8 cellular contexts compared by ENCODE assay signal in the genomic region with DNA sequence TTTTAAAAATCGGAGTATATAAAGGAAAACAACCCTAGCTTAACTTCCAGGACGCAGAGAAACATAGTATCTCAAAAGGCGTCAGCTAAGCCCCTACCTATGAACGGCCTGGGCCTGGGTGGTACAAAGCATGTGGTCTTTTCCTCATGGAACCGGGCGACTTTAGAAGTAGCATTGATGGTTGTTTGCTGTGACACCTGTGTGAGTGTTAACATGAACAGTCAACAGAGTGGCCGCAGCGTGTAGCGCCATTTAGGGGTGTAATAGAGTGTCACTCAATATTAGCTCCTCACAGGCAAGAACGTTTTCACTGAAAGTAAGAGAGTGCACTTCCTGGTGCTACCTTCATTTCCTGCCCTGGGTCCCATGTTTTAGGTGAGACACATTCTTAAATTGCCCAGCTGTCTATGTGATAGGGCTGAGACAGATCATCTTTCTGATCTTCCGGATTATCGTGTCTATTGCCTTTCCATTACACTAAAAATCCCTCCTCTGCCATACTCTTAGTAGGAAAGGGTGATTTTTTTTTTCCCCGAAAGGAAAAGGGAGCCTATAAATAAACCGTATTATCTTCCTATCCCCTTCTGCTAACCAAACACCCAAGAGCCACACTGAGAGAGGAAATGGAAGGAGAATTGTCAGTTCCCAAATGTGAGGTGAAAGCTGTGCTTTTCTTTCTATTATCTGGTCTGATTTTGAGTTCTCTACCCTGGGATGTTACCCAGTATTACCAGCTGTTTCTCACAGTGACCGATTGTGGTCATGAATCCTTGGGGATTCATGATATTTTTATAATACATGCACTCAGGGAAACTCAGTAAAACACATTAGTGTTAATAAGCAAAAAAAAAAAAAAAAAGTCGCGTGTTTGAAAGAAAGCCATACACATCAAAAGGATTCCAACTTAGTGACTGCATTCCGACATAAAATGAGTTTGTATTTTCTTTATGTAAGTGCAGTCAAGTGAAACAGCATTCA. TPM values are rescaled to one million over a fixed set of nuclear protein-coding genes. Genes with fewer than 3 reads are reported as not detected.
A peak's percentile ranks its signal among the peaks of the same experiment; 100 is the strongest.
DNase-seq lines count a peak whose midpoint lies in the region; ATAC-seq and TF ChIP-seq lines count a peak whose summit lies in the region.

No MANE protein-coding gene starts in this region.

- H3K36me3 ChIP-seq in ACC112 (ENCODE audit: insufficient read depth, low read length) (no peaks in the 10 kb centered on the region), prostate gland (no peaks in the 10 kb centered on the region)

- TF ChIP-seq CTCF in fibroblast of the aortic adventitia (IDR thresholded peaks at IDR 0.05; ENCODE audit: insufficient read depth, low read length) (no peak), prostate gland (IDR thresholded peaks at IDR 0.05) (no peak)

- H2AFZ ChIP-seq in ACC112 (ENCODE audit: low read length, unreplicated experiment) = peak overlapping the region; percentile 49

- intact Hi-C loops in prostate gland (cut with DNase I) = no loop called here

- ATAC-seq in GM18502 (IDR thresholded peaks at IDR 0.05; ENCODE audit: poor library complexity, unreplicated experiment) (peak; percentile 32), HG03442 (IDR thresholded peaks at IDR 0.05; ENCODE audit: unreplicated experiment) (peak; percentile 20), HG03025 (IDR thresholded peaks at IDR 0.05; ENCODE audit: low FRiP score, unreplicated experiment) (no peak)

- TF ChIP-seq POLR2A in prostate gland (IDR thresholded peaks at IDR 0.05) = no peak

- peaks cover 51% of the 10 kb centered on the region for H3K36me3 Mint-ChIP-seq in activated T-cell treated with anti-CD3 and anti-CD28 coated beads, Interleukin-2, amount 50 U/mL, for 24 hours (ENCODE audit: low read depth)

- no peaks in the 10 kb centered on the region for H3K27me3 Mint-ChIP-seq in activated T-cell treated with anti-CD3 and anti-CD28 coated beads, Interleukin-2, amount 50 U/mL, for 24 hours

- H3K4me1 Mint-ChIP-seq in activated T-cell treated with anti-CD3 and anti-CD28 coated beads, Interleukin-2, amount 50 U/mL, for 24 hours (ENCODE audit: low read depth) = peaks cover 51% of the 10 kb centered on the region

- DNase-seq in NOMO-1 treated with DMSO at 0.1 percent for 48 hours (lab: John Stamatoyannopoulos, UW; ENCODE audit: unreplicated experiment) = peak; percentile 26
- peak; percentile 62 for DNase-seq in activated T-cell treated with anti-CD3 and anti-CD28 coated beads, Interleukin-2, amount 50 U/mL, for 24 hours
- DNase-seq in fibroblast of the aortic adventitia (ENCODE audit: low read depth) = peak; percentile 30
- no peak for DNase-seq in prostate gland (ENCODE audit: low spot score)

- H3K27me3 ChIP-seq in ACC112 (ENCODE audit: insufficient read depth, low read length) (no peaks in the 10 kb centered on the region), prostate gland (replicated peaks; ENCODE audit: insufficient read depth) (no peaks in the 10 kb centered on the region)

- H3K9me3 Mint-ChIP-seq in activated T-cell treated with anti-CD3 and anti-CD28 coated beads, Interleukin-2, amount 50 U/mL, for 24 hours = no peaks in the 10 kb centered on the region

- no peaks in the 10 kb centered on the region for H3K9me3 ChIP-seq in prostate gland

- H3K79me2 ChIP-seq in ACC112 (ENCODE audit: control insufficient read depth, insufficient read depth, low read length, unreplicated experiment) = peaks cover 63% of the 10 kb centered on the region

- H3K4me1 ChIP-seq in ACC112 (ENCODE audit: control insufficient read depth, insufficient read depth, low read length, unreplicated experiment) (peaks cover 22% of the 10 kb centered on the region), prostate gland (replicated peaks) (no peaks in the 10 kb centered on the region)

- peak overlapping the region; percentile 97 for H3K27ac Mint-ChIP-seq in activated T-cell treated with anti-CD3 and anti-CD28 coated beads, Interleukin-2, amount 50 U/mL, for 24 hours

- H3K27ac ChIP-seq in ACC112 (ENCODE audit: low read depth, low read length) (peak overlapping the region; percentile 87; the same call in 1 of the 2 replicates), prostate gland (peak overlapping the region; percentile 89 to 92)

- peak overlapping the region; percentile 96 for H3K4me3 ChIP-seq in ACC112 (ENCODE audit: low read depth, low read length)
- H3K4me3 ChIP-seq in fibroblast of the aortic adventitia (ENCODE audit: low read depth, low read length) = peak overlapping the region; percentile 77
- peak overlapping the region; percentile 66 to 94 for H3K4me3 ChIP-seq in prostate gland

- H3K4me3 Mint-ChIP-seq in activated T-cell treated with anti-CD3 and anti-CD28 coated beads, Interleukin-2, amount 50 U/mL, for 24 hours = peak overlapping the region; percentile 96

- 8% methylated on average over 18 of the region's 18 CpGs for WGBS in prostate gland

RNA-seq across cellular contexts. Expression of a gene that starts 1.4 kb away (rescaled TPM):
- 27.9 and 67.7 TPM in 2 replicates for total RNA-seq in fibroblast of the aortic adventitia (ENCODE audit: low replicate concordance)
- total RNA-seq in prostate gland = 10 to 100 TPM; 67.6 to 81.1 TPM
